Comparison of ENCODE assay signal across 21 cellular contexts in genomic region chr7:156017916-156018700, GRCh38.
DNase-seq lines count a peak whose midpoint lies in the region; ATAC-seq and TF ChIP-seq lines count a peak whose summit lies in the region.
"Had no signal": no experiment of that assay in that cellular context is flagged by ENCODE, and none has a peak within 500 bp of the region (broad histone marks: within the 10 kb centered on the region; RNA-seq: fewer than 3 reads in every experiment).

No MANE protein-coding gene starts in this region.

- DNase-seq in activated CD8-positive, alpha-beta memory T cell treated with anti-CD3 and anti-CD28 coated beads for 24 hours = peak; percentile 32
- no peak for DNase-seq in activated CD8-positive, alpha-beta memory T cell treated with anti-CD3 and anti-CD28 coated beads, Interleukin-2, amount 50 U/mL, for 4 hours
- DNase-seq in chondrocyte (ENCODE audit: low spot score) (peak; percentile 68), osteocyte (ENCODE audit: extremely low spot score, unreplicated experiment) (peak; percentile 83), mesenchymal stem cell (no peak)
- DNase-seq: Calu3, DMS79 treated with DMSO at 0.1 percent for 48 hours, GF-D8, Kasumi-1, MV-4-11, NCI-H1105, NCI-H1436 treated with DMSO at 0.1 percent for 48 hours, NCI-H1930, NCI-H2107, NCI-H446, NCI-H524 treated with DMSO at 0.1 percent for 48 hours, NCI-H774 had no signal

- no peak overlapping the region for H3K9ac ChIP-seq in mesenchymal stem cell (ENCODE audit: low read length)

- H3K23ac ChIP-seq in mesenchymal stem cell (ENCODE audit: low read length in 2 of 2) = no peak overlapping the region

- H2BK120ac ChIP-seq in mesenchymal stem cell (ENCODE audit: low read depth, low read length) = no peak overlapping the region

- no peak overlapping the region for H3K18ac ChIP-seq in mesenchymal stem cell (ENCODE audit: low read depth in 1 of 2, low read length in 2 of 2)

- no peaks in the 10 kb centered on the region for H3K4me1 ChIP-seq in mesenchymal stem cell (ENCODE audit: control insufficient read depth, insufficient read depth, low read depth, low read length)

- ATAC-seq in HG03378 (IDR thresholded peaks at IDR 0.05; ENCODE audit: unreplicated experiment) = no peak
- ATAC-seq in GM18870 (IDR thresholded peaks at IDR 0.05; ENCODE audit: unreplicated experiment) = no peak
- ATAC-seq: HepG2, K562 had no signal

- TF ChIP-seq CTCF in chondrocyte (IDR thresholded peaks at IDR 0.05) (no peak), osteocyte (IDR thresholded peaks at IDR 0.05) (no peak)

- H3K4ac ChIP-seq in mesenchymal stem cell (ENCODE audit: low read depth in 1 of 2, low read length in 2 of 2) = no peak overlapping the region

- no peak overlapping the region for H4K91ac ChIP-seq in mesenchymal stem cell (ENCODE audit: low read length)

- H3K4me1 Mint-ChIP-seq in chondrocyte (ENCODE audit: low read depth) (no peaks in the 10 kb centered on the region), osteocyte (ENCODE audit: unreplicated experiment) (no peaks in the 10 kb centered on the region)

- no peak overlapping the region for H3K4me3 Mint-ChIP-seq in chondrocyte (ENCODE audit: unreplicated experiment)
- H3K4me3 Mint-ChIP-seq in osteocyte (ENCODE audit: unreplicated experiment) = no peak overlapping the region

- peaks cover 19% of the 10 kb centered on the region for H3K9me3 Mint-ChIP-seq in chondrocyte (ENCODE audit: low read depth)
- H3K9me3 Mint-ChIP-seq in osteocyte (ENCODE audit: unreplicated experiment) = peaks cover 28% of the 10 kb centered on the region

- H2AFZ ChIP-seq in mesenchymal stem cell (ENCODE audit: low read depth, low read length) = no peak overlapping the region

- no peak overlapping the region for H3K14ac ChIP-seq in mesenchymal stem cell (ENCODE audit: low read length in 2 of 2)

- no peak overlapping the region for H2BK12ac ChIP-seq in mesenchymal stem cell (ENCODE audit: low read length in 2 of 2)

- H3K27ac Mint-ChIP-seq in chondrocyte (ENCODE audit: unreplicated experiment) (no peak overlapping the region), osteocyte (ENCODE audit: unreplicated experiment) (no peak overlapping the region)

- no peaks in the 10 kb centered on the region for H3K79me1 ChIP-seq in mesenchymal stem cell (replicated peaks; ENCODE audit: low read length, poor library complexity, severe bottlenecking)

- H3K9me3 ChIP-seq in mesenchymal stem cell (ENCODE audit: control insufficient read depth, low read length) = peaks cover 6% of the 10 kb centered on the region

- H2BK15ac ChIP-seq in mesenchymal stem cell (ENCODE audit: low read depth, poor library complexity, severe bottlenecking) = no peak overlapping the region

- H3K36me3 Mint-ChIP-seq in chondrocyte (ENCODE audit: low read depth) (no peaks in the 10 kb centered on the region), osteocyte (ENCODE audit: unreplicated experiment) (no peaks in the 10 kb centered on the region)

- H2AK5ac ChIP-seq in mesenchymal stem cell (ENCODE audit: low read length, severe bottlenecking) = no peak overlapping the region

- no peak overlapping the region for H2BK5ac ChIP-seq in mesenchymal stem cell (ENCODE audit: low read depth, low read length, poor library complexity, severe bottlenecking)

- H3K27ac ChIP-seq in mesenchymal stem cell (ENCODE audit: low read length, poor library complexity, severe bottlenecking) = no peak overlapping the region

- no peak overlapping the region for H3K4me2 ChIP-seq in mesenchymal stem cell (ENCODE audit: low read length, poor library complexity, severe bottlenecking)

- 80% methylated on average over 25 of the region's 25 CpGs for WGBS in mesenchymal stem cell

- H3K4me3 ChIP-seq in mesenchymal stem cell (ENCODE audit: insufficient read depth in 1 of 2, low read depth in 1 of 2, low read length in 2 of 2) = no peak overlapping the region
- H3K4me3 ChIP-seq: K562 had no signal

- H3K27me3 ChIP-seq in mesenchymal stem cell (ENCODE audit: control insufficient read depth in 1 of 2, insufficient read depth in 1 of 2, low read length in 2 of 2) = peaks cover 0 to 7% of the 10 kb centered on the region in 2 experiments

- H3K27me3 Mint-ChIP-seq in chondrocyte (ENCODE audit: low read depth) (no peaks in the 10 kb centered on the region), osteocyte (ENCODE audit: unreplicated experiment) (no peaks in the 10 kb centered on the region)

- no peaks in the 10 kb centered on the region for H3K36me3 ChIP-seq in mesenchymal stem cell (ENCODE audit: control insufficient read depth in 1 of 2, insufficient read depth in 2 of 2, low read depth in 1 of 2, low read length in 2 of 2)

- no peak overlapping the region for H4K8ac ChIP-seq in mesenchymal stem cell (ENCODE audit: low read length)

Comparison
In these comparisons a context has a peak if more than half of its experiments do, and no peak if none do; other contexts are left out.
1. DNase-seq: peak in activated CD8-positive, alpha-beta memory T cell treated with anti-CD3 and anti-CD28 coated beads for 24 hours (single experiment), chondrocyte (single experiment) and osteocyte (single experiment); none in activated CD8-positive, alpha-beta memory T cell treated with anti-CD3 and anti-CD28 coated beads, Interleukin-2, amount 50 U/mL, for 4 hours (single experiment) and mesenchymal stem cell (single experiment).